Comparison of ENCODE assay signal across 9 cellular contexts in the genomic region with DNA sequence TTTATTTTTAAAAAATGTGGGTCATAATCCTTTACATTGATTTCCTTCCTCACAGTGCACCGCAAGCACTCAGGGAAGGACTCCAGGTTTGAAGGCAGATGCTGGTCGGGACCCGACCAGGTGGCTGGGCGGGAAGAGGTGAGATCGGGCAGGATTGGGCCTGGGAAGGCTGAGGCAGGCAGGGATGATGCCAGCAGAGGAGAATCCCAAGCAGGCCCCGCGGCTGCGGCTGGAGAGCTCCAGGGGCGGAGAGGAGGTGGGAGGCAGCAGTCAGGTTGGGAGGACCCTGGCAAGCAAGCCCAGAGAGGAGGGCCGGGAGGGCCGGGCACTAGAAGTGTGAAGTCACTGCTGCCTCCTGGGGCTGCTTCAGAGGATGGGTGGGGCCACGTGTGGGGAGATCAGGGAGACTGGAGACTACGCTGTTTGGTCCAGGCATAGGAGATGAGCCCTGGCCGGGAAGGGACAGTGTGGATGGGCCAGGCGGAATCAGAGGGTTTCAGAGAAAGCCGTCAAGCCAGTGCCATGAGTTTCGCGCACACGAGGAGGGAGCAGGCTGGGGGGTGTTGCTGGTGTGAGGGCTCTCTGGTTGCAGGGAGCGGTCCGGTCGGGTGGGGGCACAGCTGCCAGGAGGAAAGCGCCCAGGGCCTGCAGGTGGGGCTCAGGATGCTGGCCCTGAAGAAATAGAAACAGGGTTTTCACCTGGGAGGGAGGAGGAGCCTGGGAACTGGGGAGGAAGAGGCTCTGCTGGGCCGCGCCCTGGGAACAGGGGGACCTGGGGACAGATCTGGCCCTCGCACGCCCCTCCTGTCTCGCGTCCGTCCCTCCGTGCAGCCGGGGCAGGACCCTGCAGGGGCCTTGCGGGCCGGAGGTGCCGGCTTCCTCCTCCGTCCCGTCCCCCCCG. TPM values are rescaled to one million over a fixed set of nuclear protein-coding genes. Genes with fewer than 3 reads are reported as not detected.
DNase-seq lines count a peak whose midpoint lies in the region; ATAC-seq and TF ChIP-seq lines count a peak whose summit lies in the region.
"Had no signal": no experiment of that assay in that cellular context is flagged by ENCODE, and none has a peak within 500 bp of the region (broad histone marks: within the 10 kb centered on the region; RNA-seq: fewer than 3 reads in every experiment).

No MANE protein-coding gene starts in this region.

- no peaks in the 10 kb centered on the region for H3K9me2 ChIP-seq in OCI-LY7 (ENCODE audit: insufficient read depth, low read length)

- no peak overlapping the region for H2AFZ ChIP-seq in OCI-LY7 (ENCODE audit: low read length)

- DNase-seq in AG04450 (ENCODE audit: low read depth, low spot score), result no peak
- DNase-seq in MG63, result peak; percentile 43
- DNase-seq in NCI-H82 treated with DMSO at 0.1 percent for 48 hours (lab: John Stamatoyannopoulos, UW; ENCODE audit: unreplicated experiment), result no peak
- DNase-seq in OCI-LY7 (ENCODE audit: low spot score), result no peak

- CTCF ChIA-PET in AG04450 (lab: Charles Lee), result no interaction called here
- CTCF ChIA-PET in OCI-LY7 (lab: Charles Lee; ENCODE audit: unreplicated experiment), result no interaction called here

- H3K36me3 ChIP-seq in MG63, result no peaks in the 10 kb centered on the region
- no peaks in the 10 kb centered on the region for H3K36me3 ChIP-seq in ectodermal cell (ENCODE audit: control insufficient read depth, insufficient read depth, low read length)
- no peaks in the 10 kb centered on the region for H3K36me3 ChIP-seq in mucosa of stomach (ENCODE audit: control insufficient read depth, insufficient read depth, low read length)
- H3K36me3 ChIP-seq in OCI-LY7 (ENCODE audit: insufficient read depth, low read length), result no peaks in the 10 kb centered on the region

- peaks cover 15% of the 10 kb centered on the region for H3K9me3 ChIP-seq in AG04450 (ENCODE audit: control insufficient read depth, insufficient read depth, low read length)
- peaks cover 16% of the 10 kb centered on the region for H3K9me3 ChIP-seq in MG63
- no peaks in the 10 kb centered on the region for H3K9me3 ChIP-seq in ectodermal cell (ENCODE audit: control insufficient read depth, low read length)
- no peaks in the 10 kb centered on the region for H3K9me3 ChIP-seq in mucosa of stomach (ENCODE audit: control insufficient read depth, low read length)
- no peaks in the 10 kb centered on the region for H3K9me3 ChIP-seq in OCI-LY7 (ENCODE audit: low read length)

- H3K9ac ChIP-seq in mucosa of stomach (ENCODE audit: low read length), result peak overlapping the region; percentile 28

- H3K27ac ChIP-seq in AG04450 (ENCODE audit: low read depth, low read length) (no peak overlapping the region), ectodermal cell (ENCODE audit: insufficient read depth, low read depth, low read length, poor library complexity, severe bottlenecking) (no peak overlapping the region), OCI-LY7 (ENCODE audit: low read depth, low read length, poor library complexity, severe bottlenecking) (no peak overlapping the region)

- BruUV-seq in OCI-LY7 (replicated peaks; lab: Mats Ljungman, UMichigan), result no TSS peak

- H3K4me3 ChIP-seq in AG04450 (ENCODE audit: low read depth, low read length) (peak overlapping the region; percentile 57), MG63 (peak overlapping the region; percentile 18; the same call in 1 of the 2 replicates), ectodermal cell (ENCODE audit: insufficient read depth, low read depth, low read length) (peak overlapping the region; percentile 39), mucosa of stomach (ENCODE audit: low read length) (no peak overlapping the region), OCI-LY7 (ENCODE audit: low read depth, low read length, poor library complexity, severe bottlenecking) (no peak overlapping the region)
- H3K4me3 ChIP-seq: GM12878 had no signal

- POLR2A ChIA-PET in AG04450 (lab: Yijun Ruan, JAX) (no interaction called here), OCI-LY7 (lab: Charles Lee) (no interaction called here)

- no peak overlapping the region for H3K4me2 ChIP-seq in OCI-LY7 (ENCODE audit: low read length)

- H3K79me2 ChIP-seq in OCI-LY7 (ENCODE audit: insufficient read depth, low read depth, low read length), result no peaks in the 10 kb centered on the region

- WGBS in ectodermal cell, 2 experiments, result 12 to 13% methylated on average over 38 of the region's 38 CpGs

- no peak for TF ChIP-seq CTCF in AG04450 (IDR thresholded peaks at IDR 0.05; ENCODE audit: low read depth, low read length)
- no peak for TF ChIP-seq CTCF in OCI-LY7 (conservative IDR thresholded peaks at IDR 0.05; ENCODE audit: low read length)

- H3K4me1 ChIP-seq in ectodermal cell (ENCODE audit: control insufficient read depth, insufficient read depth, low read length) (peaks cover 26% of the 10 kb centered on the region), mucosa of stomach (ENCODE audit: control insufficient read depth, insufficient read depth, low read length) (peaks cover 9% of the 10 kb centered on the region), OCI-LY7 (ENCODE audit: insufficient read depth, low read length, poor library complexity, severe bottlenecking) (no peaks in the 10 kb centered on the region)

- H4K20me1 ChIP-seq in OCI-LY7 (ENCODE audit: insufficient read depth, low read length), result no peaks in the 10 kb centered on the region

- peaks cover 4% of the 10 kb centered on the region for H3K27me3 ChIP-seq in AG04450 (ENCODE audit: control insufficient read depth, insufficient read depth, low read length)
- no peaks in the 10 kb centered on the region for H3K27me3 ChIP-seq in MG63
- peaks cover 31% of the 10 kb centered on the region for H3K27me3 ChIP-seq in ectodermal cell (ENCODE audit: control insufficient read depth, insufficient read depth, low read length, poor library complexity, severe bottlenecking)
- H3K27me3 ChIP-seq in mucosa of stomach (ENCODE audit: control insufficient read depth, insufficient read depth, low read length), result peaks cover 45% of the 10 kb centered on the region

- ATAC-seq in HG03097 (IDR thresholded peaks at IDR 0.05; ENCODE audit: low FRiP score, unreplicated experiment), result no peak
- no peak for ATAC-seq in HG03520 (IDR thresholded peaks at IDR 0.05; ENCODE audit: unreplicated experiment)
- ATAC-seq: GM12878 had no signal

- intact Hi-C loops in OCI-LY7 (cut with micrococcal nuclease; ENCODE audit: unreplicated experiment), result no loop called here

RNA-seq across cellular contexts. Expression of gene COL18A1, which starts 0.9 kb away (rescaled TPM):
- polyA plus RNA-seq in AG04450 (2011; rRNA removed), result 25.3 and 37.0 TPM in 2 replicates
- polyA minus RNA-seq in AG04450 (2011; rRNA and poly(A)+ RNA removed), result 7.7 and 9.1 TPM in 2 replicates
- total RNA-seq in MG63 (2014; rRNA removed; shearing (Covaris generic); ENCODE audit: low replicate concordance), result 22.4 and 26.4 TPM in 2 replicates
- polyA plus RNA-seq in ectodermal cell (2013, experiment 1 of 4), result 96.1 TPM
- polyA plus RNA-seq in ectodermal cell (2013, experiment 2 of 4), result 99.8 TPM
- 88.8 TPM for polyA plus RNA-seq in ectodermal cell (2013, experiment 3 of 4)
- 88.6 TPM for polyA plus RNA-seq in ectodermal cell (2013, experiment 4 of 4)
- total RNA-seq in OCI-LY7 (2014; rRNA removed; shearing (Covaris generic)), result 4.9 and 7.4 TPM in 2 replicates
- 0.18 and 0.23 TPM in 2 replicates for total RNA-seq in OCI-LY7 (2022)

Comparison
In these comparisons a context has a peak if more than half of its experiments do, and no peak if none do; other contexts are left out.
1. H3K4me3 ChIP-seq: peak in AG04450 (single experiment), MG63 (single experiment) and ectodermal cell (single experiment); none in mucosa of stomach (single experiment) and OCI-LY7 (single experiment).